ENCODE assay signal across 16 cellular contexts in the genomic region with DNA sequence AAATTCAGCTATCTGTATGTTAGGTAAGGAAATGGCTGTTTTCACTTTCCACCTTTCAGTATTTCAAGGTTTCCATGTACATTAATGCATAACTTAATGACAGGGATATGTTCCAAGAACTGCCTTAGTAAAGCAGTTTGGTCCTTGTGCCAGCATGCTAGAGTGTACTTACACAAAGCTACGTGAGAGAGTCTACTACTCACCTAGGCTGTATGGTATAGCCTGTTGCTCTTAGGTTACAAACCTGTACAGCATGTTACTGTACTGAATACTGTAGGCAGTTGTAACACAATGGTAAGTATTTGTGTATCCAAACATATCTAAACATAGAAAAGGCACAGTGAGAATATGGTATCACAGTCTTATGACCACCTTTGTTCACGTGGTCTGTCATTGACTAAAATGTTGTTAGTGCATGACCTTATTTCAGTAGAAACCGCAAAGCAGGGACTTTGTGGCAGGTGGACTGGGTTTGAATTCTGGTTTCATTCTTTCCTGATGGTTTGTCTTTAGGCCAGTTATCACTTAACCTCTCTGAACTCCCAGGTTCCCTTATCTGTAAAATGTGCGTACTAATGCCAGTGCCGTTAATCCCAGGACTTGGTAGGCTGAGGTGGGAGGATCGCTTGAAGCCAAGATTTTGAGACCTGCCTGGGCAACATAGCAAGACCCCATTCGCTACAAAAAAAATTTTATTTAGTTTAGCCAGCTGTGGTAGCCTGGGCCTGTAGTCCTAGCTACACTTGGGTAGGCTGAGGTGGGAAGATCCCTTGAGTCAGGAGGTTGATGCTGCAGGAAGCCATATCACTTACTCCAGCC.
"Had no signal": no experiment of that assay in that cellular context is flagged by ENCODE, and none has a peak within 500 bp of the region (broad histone marks: within the 10 kb centered on the region; RNA-seq: fewer than 3 reads in every experiment).

No MANE protein-coding gene starts in this region.

- DNase-seq: activated CD4-positive, alpha-beta T cell treated with anti-CD3 and anti-CD28 coated beads, Interleukin-2, amount 50 U/mL, for 1 hour; activated CD8-positive, alpha-beta memory T cell treated with anti-CD3 and anti-CD28 coated beads for 24 hours; activated naive CD8-positive, alpha-beta T cell treated with anti-CD3 and anti-CD28 coated beads for 36 hours; amygdala; body of pancreas; foreskin fibroblast; immature natural killer cell; mesendoderm; stimulated activated naive CD4-positive, alpha-beta T cell; tibial artery; uterus had no signal

- H3K4me3 Mint-ChIP-seq: activated naive CD8-positive, alpha-beta T cell treated with anti-CD3 and anti-CD28 coated beads for 36 hours; activated T-helper 1 cell treated with anti-CD3 and anti-CD28 coated beads, Interleukin-12 subunit alpha, Interleukin-12 subunit beta, Interleukin-2, Interleukin-4 antibody, amounts not matched to agents 30 ng/mL and 10 ng/mL and 1 ng/mL, durations not matched to agents 14 hours and 24 hours and 36 hours; central memory CD8-positive, alpha-beta T cell; immature natural killer cell; natural killer cell treated with Interleukin-12 subunit alpha and Interleukin-12 subunit beta and Interleukin-15 and Interleukin-18, amount 100 ng/mL, for 72 hours had no signal

- H3K27ac ChIP-seq: body of pancreas, coronary artery, tibial artery, uterus had no signal

- H3K36me3 Mint-ChIP-seq: natural killer cell treated with Interleukin-12 subunit alpha and Interleukin-12 subunit beta and Interleukin-15 and Interleukin-18, amount 100 ng/mL, for 72 hours had no signal

- H3K27me3 Mint-ChIP-seq: activated naive CD8-positive, alpha-beta T cell treated with anti-CD3 and anti-CD28 coated beads for 36 hours; central memory CD8-positive, alpha-beta T cell; natural killer cell treated with Interleukin-12 subunit alpha and Interleukin-12 subunit beta and Interleukin-15 and Interleukin-18, amount 100 ng/mL, for 72 hours had no signal

- H3K9me3 ChIP-seq: body of pancreas, tibial artery, uterus had no signal

- H3K27me3 ChIP-seq: body of pancreas, tibial artery, uterus had no signal

- H3K27ac Mint-ChIP-seq: activated naive CD8-positive, alpha-beta T cell treated with anti-CD3 and anti-CD28 coated beads for 36 hours had no signal

- H3K9me3 Mint-ChIP-seq: activated T-helper 1 cell treated with anti-CD3 and anti-CD28 coated beads, Interleukin-12 subunit alpha, Interleukin-12 subunit beta, Interleukin-2, Interleukin-4 antibody, amounts not matched to agents 30 ng/mL and 10 ng/mL and 1 ng/mL, durations not matched to agents 14 hours and 24 hours and 36 hours; central memory CD8-positive, alpha-beta T cell; immature natural killer cell; natural killer cell treated with Interleukin-12 subunit alpha and Interleukin-12 subunit beta and Interleukin-15 and Interleukin-18, amount 100 ng/mL, for 72 hours had no signal

- H3K4me3 ChIP-seq: body of pancreas, coronary artery, tibial artery, uterus had no signal

- ATAC-seq: activated CD4-positive, CD25-positive, alpha-beta regulatory T cell treated with anti-CD3 and anti-CD28 coated beads, Interleukin-2, amount 50 U/mL, for 24 hours; body of pancreas; natural killer cell treated with Interleukin-12 subunit alpha and Interleukin-12 subunit beta and Interleukin-15 and Interleukin-18, amount 100 ng/mL, for 72 hours had no signal

- H3K36me3 ChIP-seq: tibial artery, uterus had no signal
